Comparison of ENCODE assay signal across 3 cellular contexts in the genomic region with DNA sequence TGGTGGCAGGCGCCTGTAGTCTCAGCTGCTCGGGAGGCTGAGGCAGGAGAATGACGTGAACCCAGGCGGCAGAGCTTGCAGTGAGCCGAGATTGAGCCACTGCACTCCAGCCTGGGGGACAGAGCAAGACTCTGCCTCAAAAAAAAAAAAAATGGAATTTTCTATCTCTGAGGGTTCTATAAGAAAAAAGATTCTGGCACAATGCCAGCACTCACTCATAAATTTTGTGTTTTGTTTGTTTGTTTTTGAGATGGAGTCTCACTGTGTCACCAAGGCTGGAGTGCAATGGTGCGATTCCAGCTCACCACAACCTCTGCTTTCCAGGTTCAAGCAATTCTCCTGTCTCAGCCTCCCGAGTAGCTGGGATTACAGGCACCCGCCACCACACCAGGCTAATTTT. TPM values are rescaled to one million over a fixed set of nuclear protein-coding genes. Genes with fewer than 3 reads are reported as not detected.
"Had no signal": no experiment of that assay in that cellular context is flagged by ENCODE, and none has a peak within 500 bp of the region (broad histone marks: within the 10 kb centered on the region; RNA-seq: fewer than 3 reads in every experiment).

No MANE protein-coding gene starts in this region.

RNA-seq across cellular contexts. Expression of a gene that starts 38.1 kb away (rescaled TPM):
- total RNA-seq: stomach, temporal lobe, testis had no signal
